In the genomic region with DNA sequence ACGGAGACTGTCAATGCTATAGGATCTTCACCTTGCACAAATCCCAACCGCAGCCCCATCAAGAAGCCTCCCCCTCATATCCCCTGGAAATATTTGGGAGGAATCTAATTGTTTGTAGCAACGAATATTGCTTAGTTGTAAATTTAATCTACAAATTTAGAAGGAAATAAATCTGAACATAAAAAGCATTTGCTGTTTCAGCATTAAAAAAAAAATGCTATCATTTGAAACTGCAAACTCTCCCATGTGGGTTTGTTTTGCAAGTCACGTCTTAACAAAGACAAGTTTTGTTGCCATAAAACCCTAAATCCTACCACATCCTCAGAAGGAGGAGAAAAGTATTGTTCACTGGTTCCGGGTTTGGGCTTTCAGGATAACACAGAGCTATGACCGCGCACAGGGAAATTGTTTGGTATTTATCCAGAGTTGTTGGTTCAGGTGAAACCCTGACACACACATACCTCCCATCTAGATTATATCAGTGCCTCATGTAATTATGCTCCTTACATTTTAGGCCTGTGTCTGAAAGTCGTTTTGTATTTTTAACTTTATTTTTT, we compare ENCODE assay signal across 1 cellular context.
TF ChIP-seq lines count a peak whose summit lies in the region.

No MANE protein-coding gene starts in this region.

TF ChIP-seq in A549, 52 proteins besides CTCF, POLR2A, EP300 and RAD21:
- TF ChIP-seq JUN (IDR thresholded peaks at IDR 0.05) (no peak), CHD4 (IDR thresholded peaks at IDR 0.05; ENCODE audit: borderline replicate concordance) (no peak), FOSL2 (IDR thresholded peaks at IDR 0.05) (no peak), FOSL2 (CRISPR knock-in tag; IDR thresholded peaks at IDR 0.05) (no peak), MAX (IDR thresholded peaks at IDR 0.05) (no peak), FOSB (CRISPR knock-in tag; IDR thresholded peaks at IDR 0.05) (no peak), HOXB5 (CRISPR knock-in tag; IDR thresholded peaks at IDR 0.05) (no peak), MAFK (IDR thresholded peaks at IDR 0.05; ENCODE audit: partially characterized antibody) (peak; percentile 39)
- TF ChIP-seq, protein P1, sequence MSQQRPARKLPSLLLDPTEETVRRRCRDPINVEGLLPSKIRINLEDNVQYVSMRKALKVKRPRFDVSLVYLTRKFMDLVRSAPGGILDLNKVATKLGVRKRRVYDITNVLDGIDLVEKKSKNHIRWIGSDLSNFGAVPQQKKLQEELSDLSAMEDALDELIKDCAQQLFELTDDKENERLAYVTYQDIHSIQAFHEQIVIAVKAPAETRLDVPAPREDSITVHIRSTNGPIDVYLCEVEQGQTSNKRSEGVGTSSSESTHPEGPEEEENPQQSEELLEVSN (IDR thresholded peaks at IDR 0.05; ENCODE audit: borderline replicate concordance, low read depth), result no peak
